23 cellular contexts compared by ENCODE assay signal in the genomic region with DNA sequence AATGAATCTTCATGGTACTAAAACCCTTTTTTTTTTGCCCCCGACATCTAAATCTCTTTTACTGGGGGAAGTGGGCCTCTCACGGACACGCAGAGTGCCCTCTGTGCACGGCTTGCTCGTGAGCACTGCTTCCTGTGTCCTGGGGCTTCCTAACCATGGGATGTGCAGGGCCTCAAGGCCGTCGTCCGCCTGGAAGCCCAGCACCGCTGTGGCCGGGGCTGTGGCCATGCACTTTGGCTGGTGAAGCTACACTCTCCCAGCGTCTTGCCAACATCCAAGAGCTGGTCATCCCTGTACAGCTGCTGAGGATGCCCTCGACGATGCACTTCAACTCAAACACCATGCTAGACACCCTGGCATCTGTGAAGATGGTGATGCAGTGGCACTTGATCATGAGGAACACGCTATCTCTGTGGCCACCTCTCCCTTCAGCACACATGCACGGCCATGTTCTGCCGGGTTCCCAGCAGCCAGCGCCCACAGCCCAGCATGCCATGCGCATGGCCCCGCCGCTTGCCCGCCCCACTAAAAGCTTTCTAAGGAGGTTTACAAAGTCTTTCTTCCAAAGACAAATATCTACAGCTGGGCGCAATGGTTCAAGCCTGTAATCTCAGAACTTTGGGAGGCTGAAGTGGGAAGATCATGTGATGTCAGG.
"Had no signal": no experiment of that assay in that cellular context is flagged by ENCODE, and none has a peak within 500 bp of the region (broad histone marks: within the 10 kb centered on the region; RNA-seq: fewer than 3 reads in every experiment).

No MANE protein-coding gene starts in this region.

- H3K4me1 ChIP-seq: colonic mucosa had no signal

- H3K27me3 ChIP-seq: colonic mucosa, esophagus squamous epithelium, gastrocnemius medialis, heart right ventricle, left lung had no signal

- FAIRE-seq: endometrium, islet of Langerhans, keratinocyte had no signal

- H3K27ac ChIP-seq: colonic mucosa, epithelial cell of prostate, esophagus squamous epithelium, gastrocnemius medialis, heart right ventricle, left lung, lower lobe of right lung had no signal

- ATAC-seq: effector memory CD8-positive, alpha-beta T cell; gastrocnemius medialis; heart right ventricle; left cardiac atrium; left lung; left ventricle myocardium superior; lower lobe of right lung; mucosa of descending colon had no signal

- H3K36me3 ChIP-seq: colonic mucosa, gastrocnemius medialis, heart right ventricle, left lung, lower lobe of right lung had no signal

- H3K4me3 ChIP-seq: colonic mucosa, esophagus squamous epithelium, gastrocnemius medialis, heart right ventricle, left lung, lower lobe of right lung, mucosa of descending colon had no signal

- DNase-seq: colonic mucosa; cortex of kidney; effector CD8-positive, alpha-beta T cell; effector memory CD8-positive, alpha-beta T cell; endodermal cell; erythroblast; esophagus squamous epithelium; foreskin melanocyte; gastrocnemius medialis; glutamatergic neuron; head of caudate nucleus; heart right ventricle; hippocampal formation; left cardiac atrium; left ventricle myocardium superior; lower lobe of right lung; mesenchymal stem cell; mucosa of descending colon had no signal

- H3K9me3 ChIP-seq: colonic mucosa, esophagus squamous epithelium, gastrocnemius medialis, heart right ventricle, left lung, lower lobe of right lung, mucosa of descending colon had no signal
